Comparison of ENCODE assay signal across 22 cellular contexts in genomic region chr16:57608462-57609113, GRCh38. TPM values are rescaled to one million over a fixed set of nuclear protein-coding genes. Genes with fewer than 3 reads are reported as not detected.
DNase-seq lines count a peak whose midpoint lies in the region; ATAC-seq and TF ChIP-seq lines count a peak whose summit lies in the region.
"Had no signal": no experiment of that assay in that cellular context is flagged by ENCODE, and none has a peak within 500 bp of the region (broad histone marks: within the 10 kb centered on the region; RNA-seq: fewer than 3 reads in every experiment).

No MANE protein-coding gene starts in this region.

- H4K20me1 ChIP-seq in BLaER1, result no peaks in the 10 kb centered on the region

- H3K9ac ChIP-seq in BLaER1, result peak overlapping the region; percentile 70; the same call in 1 of the 2 replicates

- CTCF ChIA-PET in MCF 10A (lab: Yijun Ruan, JAX), result interaction anchor here (0.8 to 5.8 kb wide), 6 partner anchors 8 to 128 kb away, joined by 3 to 51 read pairs (median 8); no protein-coding TSS in a partner anchor

- TF ChIP-seq CTCF in GM20000 (IDR thresholded peaks at IDR 0.05; ENCODE audit: extremely low read depth, missing control alignments), result no peak
- no peak for TF ChIP-seq CTCF in MCF 10A (IDR thresholded peaks at IDR 0.05; ENCODE audit: unreplicated experiment)

- peaks cover 3% of the 10 kb centered on the region for H3K36me3 Mint-ChIP-seq in activated T-helper 2 cell treated with anti-CD3 and anti-CD28 coated beads, Interferon-gamma antibody, Interleukin-2, Interleukin-4, amounts not matched to agents 10 μg/mL and 5 μg/mL and 100 μg/mL, durations not matched to agents 14 hours and 24 hours and 36 hours (ENCODE audit: low read depth)
- H3K36me3 Mint-ChIP-seq in MCF 10A (ENCODE audit: insufficient read depth, unreplicated experiment), result no peaks in the 10 kb centered on the region

- no peaks in the 10 kb centered on the region for H3K9me3 Mint-ChIP-seq in activated T-helper 2 cell treated with anti-CD3 and anti-CD28 coated beads, Interferon-gamma antibody, Interleukin-2, Interleukin-4, amounts not matched to agents 10 μg/mL and 5 μg/mL and 100 μg/mL, durations not matched to agents 14 hours and 24 hours and 36 hours
- H3K9me3 Mint-ChIP-seq in MCF 10A (ENCODE audit: unreplicated experiment), result no peaks in the 10 kb centered on the region
- H3K9me3 Mint-ChIP-seq: neural crest cell had no signal

- peaks cover 54% of the 10 kb centered on the region for H3K4me1 Mint-ChIP-seq in activated T-helper 2 cell treated with anti-CD3 and anti-CD28 coated beads, Interferon-gamma antibody, Interleukin-2, Interleukin-4, amounts not matched to agents 10 μg/mL and 5 μg/mL and 100 μg/mL, durations not matched to agents 14 hours and 24 hours and 36 hours (ENCODE audit: low read depth)
- H3K4me1 Mint-ChIP-seq in MCF 10A (ENCODE audit: insufficient read depth, unreplicated experiment), result peaks cover 13% of the 10 kb centered on the region

- H3K9me3 ChIP-seq in BLaER1, result no peaks in the 10 kb centered on the region
- H3K9me3 ChIP-seq: ascending aorta, gastroesophageal sphincter, MG63, testis had no signal

- no peaks in the 10 kb centered on the region for H3K36me3 ChIP-seq in BLaER1
- H3K36me3 ChIP-seq: ascending aorta, gastroesophageal sphincter, MG63 had no signal

- H3K27ac ChIP-seq in BLaER1, result peak overlapping the region; percentile 81
- H3K27ac ChIP-seq: ascending aorta, coronary artery, gastroesophageal sphincter, SK-N-MC, testis had no signal

- H3K4me2 ChIP-seq in BLaER1, result peak overlapping the region; percentile 86

- peaks cover 78% of the 10 kb centered on the region for H3K4me1 ChIP-seq in BLaER1
- H3K4me1 ChIP-seq: ascending aorta, gastroesophageal sphincter, testis had no signal

- POLR2A ChIA-PET in MCF 10A (lab: Yijun Ruan, JAX), result interaction anchor here (1.2 to 1.7 kb wide), 2 partner anchors 9 to 127 kb away, joined by 3 to 5 read pairs; partner anchors contain the start of gene KATNB1

- DNase-seq in GM20000 (ENCODE audit: low spot score) (peak; percentile 5), mesenteric fat pad (ENCODE audit: low spot score) (peak; percentile 43), NCI-H748 (lab: John Stamatoyannopoulos, UW; ENCODE audit: unreplicated experiment) (no peak), MCF 10A (ENCODE audit: unreplicated experiment) (no peak)
- no peak for DNase-seq in activated T-helper 2 cell treated with anti-CD3 and anti-CD28 coated beads, Interferon-gamma antibody, Interleukin-2, Interleukin-4, amounts not matched to agents 10 μg/mL and 5 μg/mL and 100 μg/mL, durations not matched to agents 14 hours and 24 hours and 36 hours (ENCODE audit: low spot score)
- DNase-seq: DMS153; MG63; NCI-H187 treated with DMSO at 0.1 percent for 48 hours; NCI-H524; PC-3; retina; stimulated activated CD4-positive, alpha-beta T cell treated with anti-CD3 and anti-CD28 coated beads, Interleukin-1b, Interleukin-23, amount 100 ng/mL, for 48 hours; testis had no signal

- BruUV-seq in MCF 10A (replicated peaks; lab: Mats Ljungman, UMichigan), result no TSS peak

- no peak overlapping the region for H3K4me3 ChIP-seq in BLaER1
- H3K4me3 ChIP-seq: ascending aorta, coronary artery, gastroesophageal sphincter, MG63, SK-N-MC, testis had no signal

- no peak overlapping the region for H3K4me3 Mint-ChIP-seq in activated T-helper 2 cell treated with anti-CD3 and anti-CD28 coated beads, Interferon-gamma antibody, Interleukin-2, Interleukin-4, amounts not matched to agents 10 μg/mL and 5 μg/mL and 100 μg/mL, durations not matched to agents 14 hours and 24 hours and 36 hours (ENCODE audit: low read depth)
- H3K4me3 Mint-ChIP-seq in MCF 10A (ENCODE audit: unreplicated experiment), result no peak overlapping the region
- H3K4me3 Mint-ChIP-seq: neural crest cell had no signal

- ATAC-seq in HG02763 (IDR thresholded peaks at IDR 0.05; ENCODE audit: unreplicated experiment), result no peak
- ATAC-seq in HG03139 (IDR thresholded peaks at IDR 0.05; ENCODE audit: unreplicated experiment), result no peak
- ATAC-seq: gastroesophageal sphincter, PC-3 had no signal

- no peaks in the 10 kb centered on the region for H3K27me3 ChIP-seq in BLaER1
- H3K27me3 ChIP-seq: ascending aorta, testis had no signal

- intact Hi-C loops in activated T-helper 2 cell treated with anti-CD3 and anti-CD28 coated beads, Interferon-gamma antibody, Interleukin-2, Interleukin-4, amounts not matched to agents 10 μg/mL and 5 μg/mL and 100 μg/mL, durations not matched to agents 14 hours and 24 hours and 36 hours (cut with micrococcal nuclease), result loop anchor here (1.0 to 10.0 kb wide), 6 partner anchors 7 to 674 kb away; partner anchors contain the start of genes CCDC102A and HERPUD1
- intact Hi-C loops in MCF 10A (cut with micrococcal nuclease), result no loop called here

- peak overlapping the region; percentile 87 for H3K27ac Mint-ChIP-seq in activated T-helper 2 cell treated with anti-CD3 and anti-CD28 coated beads, Interferon-gamma antibody, Interleukin-2, Interleukin-4, amounts not matched to agents 10 μg/mL and 5 μg/mL and 100 μg/mL, durations not matched to agents 14 hours and 24 hours and 36 hours
- no peak overlapping the region for H3K27ac Mint-ChIP-seq in MCF 10A (ENCODE audit: low read depth, unreplicated experiment)

- H3K27me3 Mint-ChIP-seq in activated T-helper 2 cell treated with anti-CD3 and anti-CD28 coated beads, Interferon-gamma antibody, Interleukin-2, Interleukin-4, amounts not matched to agents 10 μg/mL and 5 μg/mL and 100 μg/mL, durations not matched to agents 14 hours and 24 hours and 36 hours (ENCODE audit: low read depth), result no peaks in the 10 kb centered on the region
- peaks cover 3% of the 10 kb centered on the region for H3K27me3 Mint-ChIP-seq in MCF 10A (ENCODE audit: insufficient read depth, unreplicated experiment)

RNA-seq across cellular contexts. Expression of gene ADGRG1, which starts 19.8 kb away (rescaled TPM):
- 1.8 and 1.9 TPM in 2 replicates for total RNA-seq in activated T-helper 2 cell treated with anti-CD3 and anti-CD28 coated beads, Interferon-gamma antibody, Interleukin-2, Interleukin-4, amounts not matched to agents 10 μg/mL and 5 μg/mL and 100 μg/mL, durations not matched to agents 14 hours and 24 hours and 36 hours
- 96.3 TPM for total RNA-seq in mesenteric fat pad
- 10.1 and 10.2 TPM in 2 replicates for total RNA-seq in MCF 10A (2022)

RNA-seq across cellular contexts. Expression of gene ADGRG3, which starts 59.5 kb away (rescaled TPM):
- total RNA-seq in activated T-helper 2 cell treated with anti-CD3 and anti-CD28 coated beads, Interferon-gamma antibody, Interleukin-2, Interleukin-4, amounts not matched to agents 10 μg/mL and 5 μg/mL and 100 μg/mL, durations not matched to agents 14 hours and 24 hours and 36 hours, result not detected in 2 replicates
- 13.3 TPM for total RNA-seq in mesenteric fat pad
- not detected in 2 replicates for total RNA-seq in MCF 10A (2022)
- total RNA-seq: ascending aorta, HT1080, neural crest cell, PC-3 had no signal

Comparison
In these comparisons a context has a peak if more than half of its experiments do, and no peak if none do; other contexts are left out.
1. DNase-seq: peak in GM20000 (single experiment) and mesenteric fat pad (single experiment); none in activated T-helper 2 cell treated with anti-CD3 and anti-CD28 coated beads, Interferon-gamma antibody, Interleukin-2, Interleukin-4, amounts not matched to agents 10 μg/mL and 5 μg/mL and 100 μg/mL, durations not matched to agents 14 hours and 24 hours and 36 hours (single experiment), NCI-H748 (single experiment) and MCF 10A (single experiment).
2. RNA of gene ADGRG3, which starts 59.5 kb away (total RNA-seq): 13.3 TPM in mesenteric fat pad (single experiment); not detected in activated T-helper 2 cell treated with anti-CD3 and anti-CD28 coated beads, Interferon-gamma antibody, Interleukin-2, Interleukin-4, amounts not matched to agents 10 μg/mL and 5 μg/mL and 100 μg/mL, durations not matched to agents 14 hours and 24 hours and 36 hours and not detected in MCF 10A; every median in the first group is over 10 times any median in the second.